ENCODE assay signal across 8 cellular contexts in genomic region chr2:207073791-207074678, GRCh38.
A peak's percentile ranks its signal among the peaks of the same experiment; 100 is the strongest.
DNase-seq lines count a peak whose midpoint lies in the region; ATAC-seq and TF ChIP-seq lines count a peak whose summit lies in the region.

No MANE protein-coding gene starts in this region.

- TF ChIP-seq CTCF in heart right ventricle (IDR thresholded peaks at IDR 0.05), result peak in 1 of 9 donors; percentile 35

- peak; percentile 48 for DNase-seq in ELF-1 (ENCODE audit: low read depth, low spot score)
- peak; percentile 10 for DNase-seq in HK-2 (ENCODE audit: unreplicated experiment)
- DNase-seq in activated CD8-positive, alpha-beta memory T cell treated with anti-CD3 and anti-CD28 coated beads, Interleukin-2, amount 10 ng/mL, durations not matched to agents 7 days and 5 days, result peak; percentile 50
- peak in 1 of 2 donors; percentile 53 for DNase-seq in heart right ventricle
- DNase-seq in stimulated activated CD4-positive, alpha-beta T cell treated with anti-CD3 and anti-CD28 coated beads, Interleukin-2, amount 100 ng/mL, for 4 hours (ENCODE audit: low read depth), result peak; percentile 34
- DNase-seq in SW480 (ENCODE audit: low spot score), result no peak

- no peaks in the 10 kb centered on the region for H3K9me3 ChIP-seq in heart right ventricle

- H3K4me3 Mint-ChIP-seq in activated CD8-positive, alpha-beta memory T cell treated with anti-CD3 and anti-CD28 coated beads, Interleukin-2, amount 10 ng/mL, durations not matched to agents 7 days and 5 days, result peak overlapping the region; percentile 48

- WGBS in heart right ventricle, 2 donors, result 31 to 44% methylated on average over 12 of the region's 12 CpGs

- peaks cover 0 to 21% (median 9%) of the 10 kb centered on the region in 9 donors for H3K36me3 ChIP-seq in heart right ventricle

- no peaks in the 10 kb centered on the region for H3K9me3 Mint-ChIP-seq in activated CD8-positive, alpha-beta memory T cell treated with anti-CD3 and anti-CD28 coated beads, Interleukin-2, amount 10 ng/mL, durations not matched to agents 7 days and 5 days (ENCODE audit: low read depth)

- no peaks in the 10 kb centered on the region for H3K27me3 ChIP-seq in heart right ventricle

- H3K27me3 Mint-ChIP-seq in activated CD8-positive, alpha-beta memory T cell treated with anti-CD3 and anti-CD28 coated beads, Interleukin-2, amount 10 ng/mL, durations not matched to agents 7 days and 5 days, result peaks cover 24% of the 10 kb centered on the region

- peak; percentile 79 for ATAC-seq in activated CD8-positive, alpha-beta memory T cell treated with anti-CD3 and anti-CD28 coated beads, Interleukin-2, amount 10 ng/mL, durations not matched to agents 7 days and 5 days
- ATAC-seq in heart right ventricle (peak; percentile 53 to 85 (median 66)), GM21528 (IDR thresholded peaks at IDR 0.05; ENCODE audit: low FRiP score, unreplicated experiment) (no peak), HG02840 (IDR thresholded peaks at IDR 0.05; ENCODE audit: low FRiP score, unreplicated experiment) (no peak)

- peak overlapping the region in 5 of 10 donors; percentile 1 to 31 (median 18) for H3K4me3 ChIP-seq in heart right ventricle

- peaks cover 3% of the 10 kb centered on the region for H3K36me3 Mint-ChIP-seq in activated CD8-positive, alpha-beta memory T cell treated with anti-CD3 and anti-CD28 coated beads, Interleukin-2, amount 10 ng/mL, durations not matched to agents 7 days and 5 days

- peaks cover 20% of the 10 kb centered on the region for H3K4me1 Mint-ChIP-seq in activated CD8-positive, alpha-beta memory T cell treated with anti-CD3 and anti-CD28 coated beads, Interleukin-2, amount 10 ng/mL, durations not matched to agents 7 days and 5 days

- H3K4me1 ChIP-seq in heart right ventricle, result peaks cover 0 to 41% (median 28%) of the 10 kb centered on the region in 9 donors

- CTCF ChIA-PET in activated CD8-positive, alpha-beta memory T cell treated with anti-CD3 and anti-CD28 coated beads, Interleukin-2, amount 10 ng/mL, durations not matched to agents 7 days and 5 days (lab: Charles Lee), result interaction anchor here (1.0 kb wide), 1 partner anchor 12 kb away, joined by 3 read pairs; no protein-coding TSS in a partner anchor

- H3K27ac Mint-ChIP-seq in activated CD8-positive, alpha-beta memory T cell treated with anti-CD3 and anti-CD28 coated beads, Interleukin-2, amount 10 ng/mL, durations not matched to agents 7 days and 5 days, result peak overlapping the region; percentile 57

- H3K27ac ChIP-seq in heart right ventricle, result peak overlapping the region in 9 of 10 donors; percentile 17 to 75 (median 52)

- intact Hi-C loops in heart right ventricle (cut with DNase I), result loop anchor here in 2 of 10 donors (5.0 kb wide), 1 partner anchor 93 kb away; the partner anchor contains the start of gene KLF7 (in 2 of the 2)

Comparison
In these comparisons a context has a peak if more than half of its experiments do, and no peak if none do; other contexts are left out.
1. ATAC-seq: peak in activated CD8-positive, alpha-beta memory T cell treated with anti-CD3 and anti-CD28 coated beads, Interleukin-2, amount 10 ng/mL, durations not matched to agents 7 days and 5 days (single experiment) and heart right ventricle (8 of 8); none in GM21528 (single experiment) and HG02840 (single experiment).